ENCODE assay signal across 14 cellular contexts in genomic region chr9:91094324-91095083, GRCh38.
A peak's percentile ranks its signal among the peaks of the same experiment; 100 is the strongest.
DNase-seq lines count a peak whose midpoint lies in the region; ATAC-seq and TF ChIP-seq lines count a peak whose summit lies in the region.
"Had no signal": no experiment of that assay in that cellular context is flagged by ENCODE, and none has a peak within 500 bp of the region (broad histone marks: within the 10 kb centered on the region; RNA-seq: fewer than 3 reads in every experiment).

No MANE protein-coding gene starts in this region.

- H3K27me3 Mint-ChIP-seq in activated CD8-positive, alpha-beta memory T cell treated with anti-CD3 and anti-CD28 coated beads, Interleukin-2, amount 10 ng/mL, durations not matched to agents 7 days and 5 days = no peaks in the 10 kb centered on the region
- no peaks in the 10 kb centered on the region for H3K27me3 Mint-ChIP-seq in stimulated activated naive CD8-positive, alpha-beta T cell treated with anti-CD3 and anti-CD28 coated beads, Interleukin-15, Interleukin-2, amounts not matched to agents 100 ng/mL and 50 ng/mL, for 24 hours
- H3K27me3 Mint-ChIP-seq in stimulated activated naive CD8-positive, alpha-beta T cell treated with anti-CD3 and anti-CD28 coated beads, Interleukin-15, amount 100 ng/mL, for 72 hours = peaks cover under 1% of the 10 kb centered on the region
- H3K27me3 Mint-ChIP-seq in activated T-helper 2 cell treated with anti-CD3 and anti-CD28 coated beads, Interferon-gamma antibody, Interleukin-2, Interleukin-4, amounts not matched to agents 10 μg/mL and 5 μg/mL and 100 μg/mL, durations not matched to agents 14 hours and 24 hours and 36 hours (ENCODE audit: low read depth) = no peaks in the 10 kb centered on the region
- H3K27me3 Mint-ChIP-seq: CD4-positive, alpha-beta memory T cell had no signal

- TF ChIP-seq CTCF in mucosa of descending colon (IDR thresholded peaks at IDR 0.05) = no peak

- peaks cover 7% of the 10 kb centered on the region for H3K9me3 ChIP-seq in mucosa of descending colon
- H3K9me3 ChIP-seq: A549, BE2C, HAP-1 had no signal

- H3K4me1 Mint-ChIP-seq in activated CD8-positive, alpha-beta memory T cell treated with anti-CD3 and anti-CD28 coated beads, Interleukin-2, amount 10 ng/mL, durations not matched to agents 7 days and 5 days = peaks cover 76% of the 10 kb centered on the region
- peaks cover 41% of the 10 kb centered on the region for H3K4me1 Mint-ChIP-seq in stimulated activated naive CD8-positive, alpha-beta T cell treated with anti-CD3 and anti-CD28 coated beads, Interleukin-15, Interleukin-2, amounts not matched to agents 100 ng/mL and 50 ng/mL, for 24 hours (ENCODE audit: low read depth)
- peaks cover 19% of the 10 kb centered on the region for H3K4me1 Mint-ChIP-seq in stimulated activated naive CD8-positive, alpha-beta T cell treated with anti-CD3 and anti-CD28 coated beads, Interleukin-15, amount 100 ng/mL, for 72 hours
- peaks cover 65% of the 10 kb centered on the region for H3K4me1 Mint-ChIP-seq in activated T-helper 2 cell treated with anti-CD3 and anti-CD28 coated beads, Interferon-gamma antibody, Interleukin-2, Interleukin-4, amounts not matched to agents 10 μg/mL and 5 μg/mL and 100 μg/mL, durations not matched to agents 14 hours and 24 hours and 36 hours (ENCODE audit: low read depth)

- peaks cover 49% of the 10 kb centered on the region for H3K36me3 Mint-ChIP-seq in activated CD8-positive, alpha-beta memory T cell treated with anti-CD3 and anti-CD28 coated beads, Interleukin-2, amount 10 ng/mL, durations not matched to agents 7 days and 5 days
- peaks cover 19% of the 10 kb centered on the region for H3K36me3 Mint-ChIP-seq in stimulated activated naive CD8-positive, alpha-beta T cell treated with anti-CD3 and anti-CD28 coated beads, Interleukin-15, Interleukin-2, amounts not matched to agents 100 ng/mL and 50 ng/mL, for 24 hours (ENCODE audit: low read depth)
- H3K36me3 Mint-ChIP-seq in activated T-helper 2 cell treated with anti-CD3 and anti-CD28 coated beads, Interferon-gamma antibody, Interleukin-2, Interleukin-4, amounts not matched to agents 10 μg/mL and 5 μg/mL and 100 μg/mL, durations not matched to agents 14 hours and 24 hours and 36 hours (ENCODE audit: low read depth) = peaks cover 67% of the 10 kb centered on the region
- H3K36me3 Mint-ChIP-seq: CD4-positive, alpha-beta memory T cell had no signal

- intact Hi-C loops in activated T-helper 2 cell treated with anti-CD3 and anti-CD28 coated beads, Interferon-gamma antibody, Interleukin-2, Interleukin-4, amounts not matched to agents 10 μg/mL and 5 μg/mL and 100 μg/mL, durations not matched to agents 14 hours and 24 hours and 36 hours (cut with micrococcal nuclease) = no loop called here
- intact Hi-C loops in mucosa of descending colon (cut with DNase I, micrococcal nuclease) = no loop called here

- CTCF ChIA-PET in activated CD8-positive, alpha-beta memory T cell treated with anti-CD3 and anti-CD28 coated beads, Interleukin-2, amount 10 ng/mL, durations not matched to agents 7 days and 5 days (lab: Charles Lee) = interaction anchor here (0.8 to 1.8 kb wide), 9 partner anchors 9 to 159 kb away, joined by 3 to 6 read pairs (median 3); no protein-coding TSS in a partner anchor

- H3K36me3 ChIP-seq in mucosa of descending colon (ENCODE audit: low read depth) = no peaks in the 10 kb centered on the region
- H3K36me3 ChIP-seq: BE2C, HAP-1 had no signal

- H3K27ac Mint-ChIP-seq in activated CD8-positive, alpha-beta memory T cell treated with anti-CD3 and anti-CD28 coated beads, Interleukin-2, amount 10 ng/mL, durations not matched to agents 7 days and 5 days = peak overlapping the region; percentile 50
- peak overlapping the region; percentile 26 for H3K27ac Mint-ChIP-seq in stimulated activated naive CD8-positive, alpha-beta T cell treated with anti-CD3 and anti-CD28 coated beads, Interleukin-15, Interleukin-2, amounts not matched to agents 100 ng/mL and 50 ng/mL, for 24 hours
- H3K27ac Mint-ChIP-seq in stimulated activated naive CD8-positive, alpha-beta T cell treated with anti-CD3 and anti-CD28 coated beads, Interleukin-15, amount 100 ng/mL, for 72 hours = no peak overlapping the region
- peak overlapping the region; percentile 75 for H3K27ac Mint-ChIP-seq in activated T-helper 2 cell treated with anti-CD3 and anti-CD28 coated beads, Interferon-gamma antibody, Interleukin-2, Interleukin-4, amounts not matched to agents 10 μg/mL and 5 μg/mL and 100 μg/mL, durations not matched to agents 14 hours and 24 hours and 36 hours
- H3K27ac Mint-ChIP-seq: CD4-positive, alpha-beta memory T cell; HFFc6 had no signal

- DNase-seq in activated CD8-positive, alpha-beta memory T cell treated with anti-CD3 and anti-CD28 coated beads, Interleukin-2, amount 10 ng/mL, durations not matched to agents 7 days and 5 days = no peak
- DNase-seq in activated CD8-positive, alpha-beta memory T cell treated with anti-CD3 and anti-CD28 coated beads, Interleukin-2, amount 50 U/mL, for 48 hours = no peak
- no peak for DNase-seq in stimulated activated naive CD8-positive, alpha-beta T cell treated with anti-CD3 and anti-CD28 coated beads, Interleukin-15, amount 100 ng/mL, for 72 hours
- DNase-seq in activated T-helper 2 cell treated with anti-CD3 and anti-CD28 coated beads, Interferon-gamma antibody, Interleukin-2, Interleukin-4, amounts not matched to agents 10 μg/mL and 5 μg/mL and 100 μg/mL, durations not matched to agents 14 hours and 24 hours and 36 hours (ENCODE audit: low spot score) = no peak
- no peak for DNase-seq in mucosa of descending colon
- DNase-seq: BE2C; CD4-positive, alpha-beta memory T cell; DMS79; EL; HFFc6 had no signal

- H3K9me3 Mint-ChIP-seq in activated CD8-positive, alpha-beta memory T cell treated with anti-CD3 and anti-CD28 coated beads, Interleukin-2, amount 10 ng/mL, durations not matched to agents 7 days and 5 days (ENCODE audit: low read depth) = peaks cover 8% of the 10 kb centered on the region
- H3K9me3 Mint-ChIP-seq in stimulated activated naive CD8-positive, alpha-beta T cell treated with anti-CD3 and anti-CD28 coated beads, Interleukin-15, Interleukin-2, amounts not matched to agents 100 ng/mL and 50 ng/mL, for 24 hours = peaks cover 14% of the 10 kb centered on the region
- peaks cover 15 to 25% of the 10 kb centered on the region in 2 donors for H3K9me3 Mint-ChIP-seq in stimulated activated naive CD8-positive, alpha-beta T cell treated with anti-CD3 and anti-CD28 coated beads, Interleukin-15, amount 100 ng/mL, for 72 hours
- H3K9me3 Mint-ChIP-seq in activated T-helper 2 cell treated with anti-CD3 and anti-CD28 coated beads, Interferon-gamma antibody, Interleukin-2, Interleukin-4, amounts not matched to agents 10 μg/mL and 5 μg/mL and 100 μg/mL, durations not matched to agents 14 hours and 24 hours and 36 hours = peaks cover 24% of the 10 kb centered on the region

- H3K4me3 ChIP-seq in mucosa of descending colon = no peak overlapping the region
- H3K4me3 ChIP-seq: A549, HAP-1 had no signal

- peak; percentile 31 for ATAC-seq in activated CD8-positive, alpha-beta memory T cell treated with anti-CD3 and anti-CD28 coated beads, Interleukin-2, amount 10 ng/mL, durations not matched to agents 7 days and 5 days
- ATAC-seq in stimulated activated naive CD8-positive, alpha-beta T cell treated with anti-CD3 and anti-CD28 coated beads, Interleukin-15, amount 100 ng/mL, for 72 hours = no peak
- ATAC-seq in mucosa of descending colon = no peak
- no peak for ATAC-seq in GM21528 (IDR thresholded peaks at IDR 0.05; ENCODE audit: low FRiP score, unreplicated experiment)
- ATAC-seq: A549 had no signal

- H3K4me3 Mint-ChIP-seq in activated CD8-positive, alpha-beta memory T cell treated with anti-CD3 and anti-CD28 coated beads, Interleukin-2, amount 10 ng/mL, durations not matched to agents 7 days and 5 days = no peak overlapping the region
- H3K4me3 Mint-ChIP-seq in stimulated activated naive CD8-positive, alpha-beta T cell treated with anti-CD3 and anti-CD28 coated beads, Interleukin-15, Interleukin-2, amounts not matched to agents 100 ng/mL and 50 ng/mL, for 24 hours = no peak overlapping the region
- H3K4me3 Mint-ChIP-seq in stimulated activated naive CD8-positive, alpha-beta T cell treated with anti-CD3 and anti-CD28 coated beads, Interleukin-15, amount 100 ng/mL, for 72 hours = no peak overlapping the region
- no peak overlapping the region for H3K4me3 Mint-ChIP-seq in activated T-helper 2 cell treated with anti-CD3 and anti-CD28 coated beads, Interferon-gamma antibody, Interleukin-2, Interleukin-4, amounts not matched to agents 10 μg/mL and 5 μg/mL and 100 μg/mL, durations not matched to agents 14 hours and 24 hours and 36 hours (ENCODE audit: low read depth)
- H3K4me3 Mint-ChIP-seq: CD4-positive, alpha-beta memory T cell; HFFc6 had no signal

- H3K4me1 ChIP-seq in mucosa of descending colon (ENCODE audit: low read depth) = no peaks in the 10 kb centered on the region
- H3K4me1 ChIP-seq: BE2C, HAP-1 had no signal

Comparison
In these comparisons a context has a peak if more than half of its experiments do, and no peak if none do; other contexts are left out.
1. H3K27ac Mint-ChIP-seq: peak in activated CD8-positive, alpha-beta memory T cell treated with anti-CD3 and anti-CD28 coated beads, Interleukin-2, amount 10 ng/mL, durations not matched to agents 7 days and 5 days (single experiment), stimulated activated naive CD8-positive, alpha-beta T cell treated with anti-CD3 and anti-CD28 coated beads, Interleukin-15, Interleukin-2, amounts not matched to agents 100 ng/mL and 50 ng/mL, for 24 hours (single experiment) and activated T-helper 2 cell treated with anti-CD3 and anti-CD28 coated beads, Interferon-gamma antibody, Interleukin-2, Interleukin-4, amounts not matched to agents 10 μg/mL and 5 μg/mL and 100 μg/mL, durations not matched to agents 14 hours and 24 hours and 36 hours (single experiment); none in stimulated activated naive CD8-positive, alpha-beta T cell treated with anti-CD3 and anti-CD28 coated beads, Interleukin-15, amount 100 ng/mL, for 72 hours (0 of 2).